13 cellular contexts compared by ENCODE assay signal in the genomic region with DNA sequence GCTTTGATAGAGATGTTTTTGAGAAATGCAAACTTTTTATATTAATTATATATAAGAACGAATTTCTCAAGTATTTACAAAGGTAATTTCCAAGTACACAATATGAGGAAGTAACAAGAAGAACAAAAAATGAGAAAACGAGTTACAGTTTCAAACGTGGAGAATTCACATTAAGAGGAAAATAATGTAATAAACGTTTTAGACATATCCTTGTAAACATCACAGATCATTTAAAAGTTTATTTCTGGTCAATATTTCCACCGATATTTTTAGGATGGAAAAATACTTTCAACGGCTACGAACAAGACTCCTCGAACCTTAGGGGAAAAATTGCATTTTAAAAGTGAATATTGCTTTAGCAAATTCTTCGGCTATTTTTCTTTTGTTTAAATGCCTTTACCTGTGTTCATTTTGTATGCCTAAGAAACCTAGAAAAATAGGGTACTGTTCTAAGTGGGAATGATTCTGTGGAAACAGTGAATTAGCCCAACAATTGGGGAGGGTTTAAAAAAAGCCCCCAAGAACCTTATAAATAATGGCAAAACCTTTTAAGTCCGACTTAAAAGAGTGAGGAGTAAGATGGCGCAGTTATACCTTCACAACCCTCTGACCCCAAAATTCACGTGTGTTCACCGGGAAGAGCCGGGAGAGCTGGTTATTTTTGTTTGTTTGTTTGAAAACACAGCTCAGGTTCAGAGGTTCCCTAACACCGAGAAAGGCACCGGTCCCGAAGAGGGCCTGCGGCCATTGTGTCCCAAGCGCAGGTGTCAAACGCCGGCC. TPM values are rescaled to one million over a fixed set of nuclear protein-coding genes. Genes with fewer than 3 reads are reported as not detected.
A peak's percentile ranks its signal among the peaks of the same experiment; 100 is the strongest.
DNase-seq lines count a peak whose midpoint lies in the region; ATAC-seq, FAIRE-seq and TF ChIP-seq lines count a peak whose summit lies in the region.
"Had no signal": no experiment of that assay in that cellular context is flagged by ENCODE, and none has a peak within 500 bp of the region (broad histone marks: within the 10 kb centered on the region; RNA-seq: fewer than 3 reads in every experiment).

No MANE protein-coding gene starts in this region.

- no peak overlapping the region for H3K4me3 Mint-ChIP-seq in T-helper 17 cell

- H3K27ac Mint-ChIP-seq in T-helper 17 cell: no peak overlapping the region
- H3K27ac Mint-ChIP-seq: activated naive CD4-positive, alpha-beta T cell treated with anti-CD3 and anti-CD28 coated beads, Interleukin-2, amount 50 U/mL, for 72 hours had no signal

- TF ChIP-seq CTCF in cardiac muscle cell (IDR thresholded peaks at IDR 0.05; ENCODE audit: low read depth, low read length) (no peak), body of pancreas (IDR thresholded peaks at IDR 0.05) (no peak), lung (IDR thresholded peaks at IDR 0.05; ENCODE audit: control extremely low read depth, extremely low read depth) (no peak), tibial artery (IDR thresholded peaks at IDR 0.05) (no peak)

- H3K4me1 ChIP-seq in cardiac muscle cell (ENCODE audit: low read depth): peaks cover 9% of the 10 kb centered on the region
- peaks cover 35% of the 10 kb centered on the region for H3K4me1 ChIP-seq in body of pancreas
- H3K4me1 ChIP-seq in lung (ENCODE audit: control insufficient read depth in 2 of 2, insufficient read depth in 2 of 2, low read length in 2 of 2): peaks cover 6 to 11% of the 10 kb centered on the region in 2 donors
- peaks cover 0 to 43% (median 39%) of the 10 kb centered on the region in 4 donors for H3K4me1 ChIP-seq in tibial artery

- H3K27me3 Mint-ChIP-seq in T-helper 17 cell: peaks cover 70% of the 10 kb centered on the region

- H3K4me3 ChIP-seq in cardiac muscle cell (peak overlapping the region; percentile 19), body of pancreas (peak overlapping the region; percentile 34 to 55), lung (peak overlapping the region; percentile 57), tibial artery (peak overlapping the region; percentile 17 to 42)

- FAIRE-seq in frontal cortex (lab: Jason Lieb, UNC): no peak
- FAIRE-seq: D721Med had no signal

- peaks cover 6% of the 10 kb centered on the region for H3K36me3 Mint-ChIP-seq in T-helper 17 cell (ENCODE audit: low read depth)

- peaks cover 97% of the 10 kb centered on the region for H3K27me3 ChIP-seq in cardiac muscle cell
- H3K27me3 ChIP-seq in body of pancreas: no peaks in the 10 kb centered on the region
- no peaks in the 10 kb centered on the region for H3K27me3 ChIP-seq in lung (ENCODE audit: control insufficient read depth, insufficient read depth)
- peaks cover 5 to 95% of the 10 kb centered on the region in 2 donors for H3K27me3 ChIP-seq in tibial artery

- WGBS in body of pancreas, 2 donors: 2 to 3% methylated on average over 18 to 21 of the region's 21 CpGs
- 10 to 11% methylated on average over 21 of the region's 21 CpGs for WGBS in lung, 2 donors

- H3K9me3 ChIP-seq in cardiac muscle cell (ENCODE audit: low read depth): no peaks in the 10 kb centered on the region
- H3K9me3 ChIP-seq in body of pancreas: no peaks in the 10 kb centered on the region
- H3K9me3 ChIP-seq in lung (ENCODE audit: control insufficient read depth in 2 of 2, insufficient read depth in 1 of 2, low read length in 1 of 2): no peaks in the 10 kb centered on the region
- H3K9me3 ChIP-seq in tibial artery: no peaks in the 10 kb centered on the region
- no peaks in the 10 kb centered on the region for H3K9me3 ChIP-seq in T-helper 17 cell (ENCODE audit: control insufficient read depth, low read length, poor library complexity, severe bottlenecking)

- no peaks in the 10 kb centered on the region for H3K36me3 ChIP-seq in cardiac muscle cell
- no peaks in the 10 kb centered on the region for H3K36me3 ChIP-seq in body of pancreas (replicated peaks in 1 of 2; ENCODE audit: insufficient read depth in 1 of 2, low read depth in 2 of 2)
- peaks cover 0 to 2% of the 10 kb centered on the region in 2 donors for H3K36me3 ChIP-seq in lung (ENCODE audit: control insufficient read depth in 2 of 2, insufficient read depth in 2 of 2, low read length in 2 of 2)
- no peaks in the 10 kb centered on the region for H3K36me3 ChIP-seq in tibial artery

- ATAC-seq in Right ventricle myocardium superior (ENCODE audit: poor library complexity) (no peak), body of pancreas (no peak), lung (ENCODE audit: insufficient read depth, low FRiP score) (no peak), HG03520 (IDR thresholded peaks at IDR 0.05; ENCODE audit: unreplicated experiment) (no peak), T-helper 17 cell (no peak)

- H3K27ac ChIP-seq in cardiac muscle cell: no peak overlapping the region
- peak overlapping the region; percentile 79 to 98 (median 92) for H3K27ac ChIP-seq in body of pancreas
- peak overlapping the region in 1 of 2 donors; percentile 94 for H3K27ac ChIP-seq in lung (ENCODE audit: low read depth in 1 of 2, low read length in 1 of 2)
- no peak overlapping the region for H3K27ac ChIP-seq in tibial artery

- peaks cover 12% of the 10 kb centered on the region for H3K4me1 Mint-ChIP-seq in T-helper 17 cell

- no peak for TF ChIP-seq POLR2A in body of pancreas (IDR thresholded peaks at IDR 0.05)

- intact Hi-C loops in Right ventricle myocardium superior (cut with DNase I): no loop called here
- intact Hi-C loops in body of pancreas (cut with DNase I): no loop called here
- intact Hi-C loops in tibial artery (cut with DNase I; ENCODE audit: low total_unique reads): no loop called here

- DNase-seq in cardiac muscle cell (ENCODE audit: low read depth in 1 of 2, low spot score in 1 of 2): no peak
- DNase-seq in Right ventricle myocardium superior: no peak
- no peak for DNase-seq in body of pancreas
- no peak for DNase-seq in lung (ENCODE audit: low spot score)
- no peak for DNase-seq in tibial artery
- DNase-seq in frontal cortex (ENCODE audit: low spot score in 2 of 2): no peak
- DNase-seq in T-helper 17 cell: no peak
- DNase-seq: hypothalamus had no signal

RNA-seq across cellular contexts. Expression of a gene that starts 3.3 kb away (rescaled TPM):
- total RNA-seq in cardiac muscle cell (not detected in 2 replicates), Right ventricle myocardium superior (not detected), body of pancreas (10 to 100 TPM; 22.3 to 37.6 TPM), lung (10 to 100 TPM; 12.4 to 18.9 TPM), frontal cortex (not detected), T-helper 17 cell (not detected)
- polyA plus RNA-seq in cardiac muscle cell (not detected in 2 replicates), lung (10 to 100 TPM in 1 of 2 donors, 1 to 10 TPM in 1; 4.1 to 12.4 TPM)
- total RNA-seq: HT1080, SK-MEL-5 had no signal

Comparison
In these comparisons a context has a peak if more than half of its experiments do, and no peak if none do; other contexts are left out.
1. H3K27ac ChIP-seq: peak in body of pancreas (4 of 4); none in cardiac muscle cell (single experiment) and tibial artery (0 of 2).
2. RNA of a gene that starts 3.3 kb away (total RNA-seq): 22.3 to 37.6 TPM in body of pancreas and 12.4 to 18.9 TPM in lung; not detected in cardiac muscle cell, not detected in Right ventricle myocardium superior (single experiment), not detected in frontal cortex (single experiment) and not detected in T-helper 17 cell; every median in the first group is over 10 times any median in the second.
3. Peak in every context shown above with its lines, with median percentiles within 50 percentile points of each other: H3K4me3 ChIP-seq.